In genomic region chr22:43007519-43008102, GRCh38 we compare ENCODE assay signal across 1 cellular context.
TF ChIP-seq lines count a peak whose summit lies in the region.

No MANE protein-coding gene starts in this region.

TF ChIP-seq in WTC11, 78 proteins besides CTCF, POLR2A, EP300 and RAD21 (continued from another document):
- TF ChIP-seq EMX1 (CRISPR knock-in tag; IDR thresholded peaks at IDR 0.05) (no peak), ZNF396 (CRISPR knock-in tag; IDR thresholded peaks at IDR 0.05; ENCODE audit: borderline replicate concordance) (no peak), USF2 (CRISPR knock-in tag; IDR thresholded peaks at IDR 0.05) (no peak), CREB1 (CRISPR knock-in tag; IDR thresholded peaks at IDR 0.05) (no peak), TEAD4 (CRISPR knock-in tag; IDR thresholded peaks at IDR 0.05) (no peak), ZNF425 (CRISPR knock-in tag; conservative IDR thresholded peaks at IDR 0.05) (no peak)
